In the genomic region with DNA sequence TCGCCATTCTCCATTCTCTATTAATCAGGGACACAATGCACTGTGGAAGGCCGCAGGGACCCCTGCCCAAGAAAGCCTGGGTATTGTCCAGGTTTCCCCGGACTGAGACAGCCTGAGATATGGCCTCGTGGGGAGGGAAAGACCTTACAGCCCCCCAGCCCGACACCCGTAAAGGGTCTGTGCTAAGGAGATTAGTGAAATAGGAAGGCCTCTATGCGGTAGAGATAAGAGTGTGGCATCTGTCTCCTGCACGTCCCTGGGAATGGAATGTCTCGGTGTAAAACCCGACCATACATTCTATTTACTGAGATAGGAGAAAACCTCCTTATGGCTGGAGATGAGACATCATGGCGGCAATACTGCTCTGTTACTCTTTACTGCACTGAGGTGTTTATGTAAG, we compare ENCODE assay signal across 29 cellular contexts.
"Had no signal": no experiment of that assay in that cellular context is flagged by ENCODE, and none has a peak within 500 bp of the region (broad histone marks: within the 10 kb centered on the region; RNA-seq: fewer than 3 reads in every experiment).

No MANE protein-coding gene starts in this region.

- H3K4me1 ChIP-seq: body of pancreas, left ventricle myocardium inferior, pancreas, sigmoid colon had no signal

- H3K4me3 ChIP-seq: body of pancreas, gastrocnemius medialis, hepatocyte, left ventricle myocardium inferior, lung, pancreas, psoas muscle, sigmoid colon, upper lobe of left lung, vagina had no signal

- H3K9me3 ChIP-seq: body of pancreas, gastrocnemius medialis, left ventricle myocardium inferior, pancreas, psoas muscle, sigmoid colon, upper lobe of left lung, vagina had no signal

- DNase-seq: activated B cell treated with CpG ODN at 0.5 μM for 24 hours; activated CD4-positive, alpha-beta T cell treated with anti-CD3 and anti-CD28 coated beads, Interleukin-2, amount 50 U/mL, for 1 hour; activated CD8-positive, alpha-beta T cell treated with anti-CD3 and anti-CD28 coated beads for 36 hours; activated naive CD8-positive, alpha-beta T cell treated with anti-CD3 and anti-CD28 coated beads, Interleukin-2, amount 50 U/mL, for 24 hours; activated T-cell treated with anti-CD3 and anti-CD28 coated beads, Interleukin-2, amount 50 U/mL, for 48 hours; anterior cingulate cortex; body of pancreas; dermis blood vessel endothelial cell; effector CD4-positive, alpha-beta T cell; gastrocnemius medialis; glutamatergic neuron; islet precursor cell; left ventricle myocardium inferior; midbrain; naive thymus-derived CD4-positive, alpha-beta T cell; nucleus accumbens; pancreas; psoas muscle; sigmoid colon; small intestine; stimulated activated CD4-positive, alpha-beta T cell treated with anti-CD3 and anti-CD28 coated beads, Interleukin-4, amount 100 ng/mL, for 24 hours; stimulated activated naive CD8-positive, alpha-beta T cell treated with anti-CD3 and anti-CD28 coated beads, Interleukin-15, amount 100 ng/mL, for 72 hours; substantia nigra; upper lobe of left lung had no signal

- ATAC-seq: activated CD8-positive, alpha-beta T cell treated with anti-CD3 and anti-CD28 coated beads for 36 hours; activated naive CD8-positive, alpha-beta T cell treated with anti-CD3 and anti-CD28 coated beads, Interleukin-2, amount 50 U/mL, for 24 hours; body of pancreas; gastrocnemius medialis; naive thymus-derived CD4-positive, alpha-beta T cell; pancreas; psoas muscle; stimulated activated effector memory CD8-positive, alpha-beta T cell treated with anti-CD3 and anti-CD28 coated beads, Interleukin-12 subunit alpha, Interleukin-12 subunit beta, amount 100 ng/mL, for 72 hours; stimulated activated naive CD8-positive, alpha-beta T cell treated with anti-CD3 and anti-CD28 coated beads, Interleukin-15, amount 100 ng/mL, for 72 hours had no signal

- H3K36me3 ChIP-seq: gastrocnemius medialis, left ventricle myocardium inferior, pancreas, sigmoid colon, upper lobe of left lung, vagina had no signal

- H3K27ac ChIP-seq: body of pancreas, epithelial cell of prostate, gastrocnemius medialis, hepatocyte, left ventricle myocardium inferior, pancreas, psoas muscle, sigmoid colon, upper lobe of left lung, vagina had no signal
